18 cellular contexts compared by ENCODE assay signal in the genomic region with DNA sequence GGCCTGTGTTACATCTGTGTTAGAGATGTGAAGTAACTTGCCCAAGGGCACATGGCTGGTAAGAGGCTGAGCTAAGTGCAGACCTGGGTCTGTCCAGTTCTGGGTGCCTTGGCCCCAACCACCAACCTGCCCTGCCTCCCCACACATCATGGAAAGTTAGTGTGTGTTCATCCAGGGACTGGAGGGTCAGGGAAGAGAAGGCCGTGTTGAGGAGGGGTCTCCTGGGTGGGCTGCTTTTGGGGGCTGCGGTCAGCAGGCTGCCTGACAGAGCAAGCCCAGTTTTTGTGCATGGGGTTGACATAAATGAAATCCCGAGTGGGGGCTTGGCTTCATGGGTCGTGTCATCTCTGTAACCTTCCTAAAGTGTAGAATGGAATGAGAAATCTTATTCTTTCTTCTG. TPM values are rescaled to one million over a fixed set of nuclear protein-coding genes. Genes with fewer than 3 reads are reported as not detected.
DNase-seq lines count a peak whose midpoint lies in the region; ATAC-seq and TF ChIP-seq lines count a peak whose summit lies in the region.
"Had no signal": no experiment of that assay in that cellular context is flagged by ENCODE, and none has a peak within 500 bp of the region (broad histone marks: within the 10 kb centered on the region; RNA-seq: fewer than 3 reads in every experiment).

No MANE protein-coding gene starts in this region.

- DNase-seq in MCF 10A (ENCODE audit: unreplicated experiment) (no peak), breast epithelium (ENCODE audit: low spot score in 2 of 2) (no peak), Panc1 (ENCODE audit: low read depth, low spot score) (no peak), colonic mucosa (peak; percentile 12), HCEC 1CT (no peak)
- no peak for DNase-seq in stimulated activated effector memory CD8-positive, alpha-beta T cell treated with anti-CD3 and anti-CD28 coated beads, Interleukin-12 subunit alpha, Interleukin-12 subunit beta, amount 100 ng/mL, for 72 hours (ENCODE audit: low spot score in 2 of 2)
- DNase-seq: CD8-positive, alpha-beta memory T cell; DMS 273 treated with DMSO at 0.1 percent for 48 hours; MM.1S; NCI-H1105 treated with DMSO at 0.1 percent for 48 hours; NCI-H187; NCI-H69; NK-92 treated with Interleukin-12 subunit alpha and Interleukin-12 subunit beta, amount 100 ng/mL, for 24 hours; OCI-M1 had no signal

- H3K9ac ChIP-seq in colonic mucosa (ENCODE audit: low read depth in 2 of 2, low read length in 2 of 2): no peak overlapping the region
- H3K9ac ChIP-seq: KMS-11 had no signal

- H3K27me3 ChIP-seq in breast epithelium (no peaks in the 10 kb centered on the region), Panc1 (ENCODE audit: control insufficient read depth, insufficient read depth, low read length) (no peaks in the 10 kb centered on the region), colonic mucosa (no peaks in the 10 kb centered on the region)

- H3K36me3 Mint-ChIP-seq in MCF 10A (ENCODE audit: insufficient read depth, unreplicated experiment): peaks cover 83% of the 10 kb centered on the region
- peaks cover 11% of the 10 kb centered on the region for H3K36me3 Mint-ChIP-seq in stimulated activated effector memory CD8-positive, alpha-beta T cell treated with anti-CD3 and anti-CD28 coated beads, Interleukin-12 subunit alpha, Interleukin-12 subunit beta, amount 100 ng/mL, for 72 hours

- BruUV-seq in MCF 10A (replicated peaks; lab: Mats Ljungman, UMichigan) (no TSS peak), Panc1 (replicated peaks; lab: Mats Ljungman, UMichigan) (no TSS peak)

- TF ChIP-seq POLR2A in breast epithelium (IDR thresholded peaks at IDR 0.05): no peak

- H3K27me3 Mint-ChIP-seq in MCF 10A (ENCODE audit: insufficient read depth, unreplicated experiment): no peaks in the 10 kb centered on the region
- H3K27me3 Mint-ChIP-seq: B cell; CD8-positive, alpha-beta memory T cell had no signal

- H3K9me3 Mint-ChIP-seq in MCF 10A (ENCODE audit: unreplicated experiment): no peaks in the 10 kb centered on the region
- no peaks in the 10 kb centered on the region for H3K9me3 Mint-ChIP-seq in stimulated activated effector memory CD8-positive, alpha-beta T cell treated with anti-CD3 and anti-CD28 coated beads, Interleukin-12 subunit alpha, Interleukin-12 subunit beta, amount 100 ng/mL, for 72 hours
- H3K9me3 Mint-ChIP-seq: CD8-positive, alpha-beta memory T cell had no signal

- intact Hi-C loops in MCF 10A (cut with micrococcal nuclease): no loop called here
- intact Hi-C loops in breast epithelium (cut with DNase I; ENCODE audit: low total_unique reads): no loop called here
- intact Hi-C loops in Panc1 (cut with micrococcal nuclease; ENCODE audit: unreplicated experiment): no loop called here
- intact Hi-C loops in colonic mucosa (cut with DNase I): no loop called here

- in situ Hi-C loops in Panc1 (cut with HindIII; ENCODE audit: low pct_unique_long_range_greater_than_20kb, low sequenced_read_pairs): no loop called here

- peak; percentile 40; the same call in 1 of the 2 replicates for ATAC-seq in Panc1
- no peak for ATAC-seq in stimulated activated effector memory CD8-positive, alpha-beta T cell treated with anti-CD3 and anti-CD28 coated beads, Interleukin-12 subunit alpha, Interleukin-12 subunit beta, amount 100 ng/mL, for 72 hours
- no peak for ATAC-seq in GM19452 (IDR thresholded peaks at IDR 0.05; ENCODE audit: unreplicated experiment)

- H3K4me3 ChIP-seq in breast epithelium: no peak overlapping the region
- no peak overlapping the region for H3K4me3 ChIP-seq in Panc1 (ENCODE audit: low read depth in 2 of 2, low read length in 2 of 2)
- no peak overlapping the region for H3K4me3 ChIP-seq in colonic mucosa

- peaks cover 24% of the 10 kb centered on the region for H3K4me1 Mint-ChIP-seq in MCF 10A (ENCODE audit: insufficient read depth, unreplicated experiment)
- H3K4me1 Mint-ChIP-seq in stimulated activated effector memory CD8-positive, alpha-beta T cell treated with anti-CD3 and anti-CD28 coated beads, Interleukin-12 subunit alpha, Interleukin-12 subunit beta, amount 100 ng/mL, for 72 hours: no peaks in the 10 kb centered on the region
- H3K4me1 Mint-ChIP-seq: B cell had no signal

- no peaks in the 10 kb centered on the region for H3K4me1 ChIP-seq in breast epithelium
- H3K4me1 ChIP-seq in Panc1 (ENCODE audit: control insufficient read depth, insufficient read depth, low read length): peaks cover 38% of the 10 kb centered on the region
- peaks cover 7% of the 10 kb centered on the region for H3K4me1 ChIP-seq in colonic mucosa

- no peaks in the 10 kb centered on the region for H3K9me3 ChIP-seq in breast epithelium
- H3K9me3 ChIP-seq in Panc1 (ENCODE audit: control insufficient read depth, insufficient read depth, low read depth, low read length): no peaks in the 10 kb centered on the region
- H3K9me3 ChIP-seq in colonic mucosa: no peaks in the 10 kb centered on the region

- H3K36me3 ChIP-seq in breast epithelium: no peaks in the 10 kb centered on the region
- peaks cover 15% of the 10 kb centered on the region for H3K36me3 ChIP-seq in Panc1 (ENCODE audit: control insufficient read depth, insufficient read depth, low read length)
- H3K36me3 ChIP-seq in colonic mucosa: no peaks in the 10 kb centered on the region

- TF ChIP-seq CTCF in MCF 10A (IDR thresholded peaks at IDR 0.05; ENCODE audit: unreplicated experiment): no peak
- TF ChIP-seq CTCF in breast epithelium (IDR thresholded peaks at IDR 0.05): no peak
- TF ChIP-seq CTCF in Panc1 (IDR thresholded peaks at IDR 0.05): no peak
- no peak for TF ChIP-seq CTCF in colonic mucosa (IDR thresholded peaks at IDR 0.05)

- H3K4me3 Mint-ChIP-seq in MCF 10A (ENCODE audit: unreplicated experiment): no peak overlapping the region
- no peak overlapping the region for H3K4me3 Mint-ChIP-seq in stimulated activated effector memory CD8-positive, alpha-beta T cell treated with anti-CD3 and anti-CD28 coated beads, Interleukin-12 subunit alpha, Interleukin-12 subunit beta, amount 100 ng/mL, for 72 hours
- H3K4me3 Mint-ChIP-seq: B cell, H9 had no signal

- H3K27ac Mint-ChIP-seq in MCF 10A (ENCODE audit: low read depth, unreplicated experiment): peak overlapping the region; percentile 5
- peak overlapping the region; percentile 60 for H3K27ac Mint-ChIP-seq in stimulated activated effector memory CD8-positive, alpha-beta T cell treated with anti-CD3 and anti-CD28 coated beads, Interleukin-12 subunit alpha, Interleukin-12 subunit beta, amount 100 ng/mL, for 72 hours
- H3K27ac Mint-ChIP-seq: B cell, H9 had no signal

- no peak overlapping the region for H3K27ac ChIP-seq in breast epithelium
- H3K27ac ChIP-seq in Panc1 (ENCODE audit: low read length): no peak overlapping the region; the same call in 1 of the 2 replicates
- H3K27ac ChIP-seq in colonic mucosa: no peak overlapping the region
- H3K27ac ChIP-seq: KMS-11 had no signal

- POLR2A ChIA-PET in MCF 10A (lab: Yijun Ruan, JAX): interaction anchor here (1.4 to 15.4 kb wide), 4 partner anchors 8 to 32 kb away, joined by 3 to 517 read pairs (median 36); partner anchors contain the start of gene PYGB
- POLR2A ChIA-PET in Panc1 (lab: Charles Lee): interaction anchor here (0.5 to 0.6 kb wide), 2 partner anchors 10 to 305 kb away, joined by 3 to 6 read pairs; no protein-coding TSS in a partner anchor

- CTCF ChIA-PET in MCF 10A (lab: Yijun Ruan, JAX): interaction anchor here (0.6 to 0.8 kb wide), 2 partner anchors 12 to 36 kb away, joined by 3 read pairs; no protein-coding TSS in a partner anchor
- CTCF ChIA-PET in Panc1 (lab: Charles Lee): no interaction called here

RNA-seq across cellular contexts. Expression of gene PYGB, which starts 10.9 kb away (rescaled TPM):
- total RNA-seq in MCF 10A (2022) (375 and 435 TPM in 2 replicates), breast epithelium (100 to 1,000 TPM in 2 of 3 donors, 10 to 100 TPM in 1; 95.7 to 128 (median 121) TPM), Panc1 (2021; ENCODE audit: unreplicated experiment) (220 TPM), colonic mucosa (100 to 1,000 TPM; 211 to 295 TPM)
- 308 TPM for polyA plus RNA-seq in Panc1 (2012; ENCODE audit: insufficient read length)
